In the genomic region with DNA sequence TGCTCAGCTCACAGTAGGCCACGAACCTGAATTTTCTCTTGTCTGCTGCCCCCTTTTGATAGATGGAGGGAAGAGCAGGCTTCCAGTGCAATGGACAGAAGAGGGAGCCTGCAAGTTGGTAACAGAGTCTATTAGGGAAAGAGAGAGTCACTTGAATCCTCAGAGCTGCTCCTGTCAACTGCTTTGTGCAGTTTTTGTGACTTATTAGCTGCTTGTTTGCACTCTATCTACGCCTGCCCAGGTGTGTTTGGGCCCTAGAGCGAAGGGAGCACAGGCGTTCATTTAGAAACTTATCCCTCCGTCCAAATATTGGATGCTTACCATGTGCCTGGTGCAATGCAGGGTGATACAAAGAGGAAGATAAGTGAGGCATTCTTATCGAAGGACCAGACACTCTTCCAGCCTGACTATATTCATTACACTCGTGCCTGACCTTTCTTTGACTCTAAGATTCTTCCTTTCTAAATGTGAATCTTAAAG, we compare ENCODE assay signal across 9 cellular contexts. TPM values are rescaled to one million over a fixed set of nuclear protein-coding genes. Genes with fewer than 3 reads are reported as not detected.
A peak's percentile ranks its signal among the peaks of the same experiment; 100 is the strongest.
DNase-seq lines count a peak whose midpoint lies in the region; ATAC-seq and TF ChIP-seq lines count a peak whose summit lies in the region.
"Had no signal": no experiment of that assay in that cellular context is flagged by ENCODE, and none has a peak within 500 bp of the region (broad histone marks: within the 10 kb centered on the region; RNA-seq: fewer than 3 reads in every experiment).

No MANE protein-coding gene starts in this region.

- H4K20me1 ChIP-seq in SU-DHL-6 (ENCODE audit: low read depth, low read length) = no peaks in the 10 kb centered on the region
- H4K20me1 ChIP-seq: BLaER1 treated with 17β-estradiol and CSF1 and Interleukin-3, amounts not matched to agents 10 nM and 100 nM had no signal

- H3K4me3 ChIP-seq in SU-DHL-6 (ENCODE audit: insufficient read depth, low read length, poor library complexity, severe bottlenecking) (no peak overlapping the region), right atrium auricular region (no peak overlapping the region), sigmoid colon (no peak overlapping the region)
- H3K4me3 ChIP-seq: BLaER1 treated with 17β-estradiol and CSF1 and Interleukin-3, amounts not matched to agents 10 nM and 100 nM had no signal

- WGBS in sigmoid colon, 2 donors = 32 to 35% methylated on average over 7 of the region's 7 CpGs

- no peak overlapping the region for H3K4me2 ChIP-seq in SU-DHL-6 (ENCODE audit: low read depth, low read length, poor library complexity, severe bottlenecking)
- H3K4me2 ChIP-seq: BLaER1 treated with 17β-estradiol and CSF1 and Interleukin-3, amounts not matched to agents 10 nM and 100 nM had no signal

- TF ChIP-seq CTCF in SU-DHL-6 (IDR thresholded peaks at IDR 0.05; ENCODE audit: insufficient read depth, low read length, poor library complexity, severe bottlenecking) = peak; percentile 95
- TF ChIP-seq CTCF in right atrium auricular region (IDR thresholded peaks at IDR 0.05) = peak; percentile 66 to 88
- peak; percentile 59 to 83 (median 76) for TF ChIP-seq CTCF in sigmoid colon (IDR thresholded peaks at IDR 0.05)

- H3K9ac ChIP-seq in SU-DHL-6 (ENCODE audit: low read length) = no peak overlapping the region
- H3K9ac ChIP-seq: BLaER1 treated with 17β-estradiol and CSF1 and Interleukin-3, amounts not matched to agents 10 nM and 100 nM had no signal

- H3K27me3 ChIP-seq in SU-DHL-6 (ENCODE audit: low read length) (no peaks in the 10 kb centered on the region), right atrium auricular region (no peaks in the 10 kb centered on the region), sigmoid colon (no peaks in the 10 kb centered on the region)
- H3K27me3 ChIP-seq: BLaER1 treated with 17β-estradiol and CSF1 and Interleukin-3, amounts not matched to agents 10 nM and 100 nM had no signal

- no peaks in the 10 kb centered on the region for H3K9me2 ChIP-seq in SU-DHL-6 (replicated peaks; ENCODE audit: insufficient read depth, low read length)

- H2AFZ ChIP-seq in SU-DHL-6 (ENCODE audit: low read depth, low read length, severe bottlenecking) = peak overlapping the region; percentile 19

- ATAC-seq in HG02610 (IDR thresholded peaks at IDR 0.05; ENCODE audit: unreplicated experiment) = peak; percentile 94

- intact Hi-C loops in sigmoid colon (cut with DNase I) = loop anchor here (1.0 to 2.0 kb wide), 3 partner anchors 33 to 140 kb away; no protein-coding TSS in a partner anchor

- no peak for TF ChIP-seq POLR2A in sigmoid colon (IDR thresholded peaks at IDR 0.05)

- H3F3A ChIP-seq in SU-DHL-6 (ENCODE audit: insufficient read depth) = no peaks in the 10 kb centered on the region

- DNase-seq in NCI-H510A treated with DMSO at 0.1 percent for 48 hours (lab: John Stamatoyannopoulos, UW) (peak; percentile 52), NCI-H510A (lab: John Stamatoyannopoulos, UW) (no peak), NCI-H128 (lab: John Stamatoyannopoulos, UW; ENCODE audit: unreplicated experiment) (peak; percentile 76), amniotic stem cell (lab: John Stamatoyannopoulos, UW) (peak; percentile 73), right atrium auricular region (ENCODE audit: low spot score) (peak; percentile 82), sigmoid colon (peak; percentile 79)

- H3K4me1 ChIP-seq in right atrium auricular region (peaks cover 0 to 32% of the 10 kb centered on the region in 2 donors), sigmoid colon (peaks cover 0 to 34% (median 23%) of the 10 kb centered on the region in 4 donors)

- no peaks in the 10 kb centered on the region for H3K79me2 ChIP-seq in SU-DHL-6 (ENCODE audit: insufficient read depth, low read length)

- TF ChIP-seq EP300 in sigmoid colon (IDR thresholded peaks at IDR 0.05) = no peak

- H3K27ac ChIP-seq in SU-DHL-6 (ENCODE audit: low read depth, low read length) (no peak overlapping the region), right atrium auricular region (no peak overlapping the region), sigmoid colon (peak overlapping the region in 3 of 4 donors; percentile 50 to 76 (median 64))
- H3K27ac ChIP-seq: BLaER1 treated with 17β-estradiol and CSF1 and Interleukin-3, amounts not matched to agents 10 nM and 100 nM had no signal

- H3K9me3 ChIP-seq in SU-DHL-6 (ENCODE audit: insufficient read depth, low read length) (no peaks in the 10 kb centered on the region), right atrium auricular region (no peaks in the 10 kb centered on the region), sigmoid colon (no peaks in the 10 kb centered on the region)

- H3K36me3 ChIP-seq in SU-DHL-6 (ENCODE audit: low read length) (no peaks in the 10 kb centered on the region), right atrium auricular region (no peaks in the 10 kb centered on the region), sigmoid colon (no peaks in the 10 kb centered on the region)
- H3K36me3 ChIP-seq: BLaER1 treated with 17β-estradiol and CSF1 and Interleukin-3, amounts not matched to agents 10 nM and 100 nM had no signal

RNA-seq across cellular contexts. Expression of gene SLC2A12, which starts 11.6 kb away (rescaled TPM):
- total RNA-seq in right atrium auricular region = 10 to 100 TPM; 12.6 to 13.5 TPM
- 10 to 100 TPM in 2 of 4 donors, 1 to 10 TPM in 2; 4.6 to 20.7 (median 10.9) TPM for total RNA-seq in sigmoid colon
- under 1 TPM in 2 of 3 donors, not detected in 1; under 0.01 to 0.32 TPM for polyA plus RNA-seq in sigmoid colon

Comparison
In these comparisons a context has a peak if more than half of its experiments do, and no peak if none do; other contexts are left out.
1. H3K27ac ChIP-seq: peak in sigmoid colon (3 of 4); none in SU-DHL-6 (single experiment) and right atrium auricular region (0 of 2).
2. Peak in every context shown above with its lines, with median percentiles within 50 percentile points of each other: CTCF ChIP-seq.